8 cellular contexts compared by ENCODE assay signal in genomic region chr2:59182249-59182648, GRCh38.
A peak's percentile ranks its signal among the peaks of the same experiment; 100 is the strongest.
DNase-seq lines count a peak whose midpoint lies in the region; ATAC-seq, FAIRE-seq and TF ChIP-seq lines count a peak whose summit lies in the region.

No MANE protein-coding gene starts in this region.

- H4K5ac ChIP-seq in H1 (ENCODE audit: insufficient read length, low read depth, low read length): no peak overlapping the region

- H4K20me1 ChIP-seq in H1 (replicated peaks in 1 of 2; ENCODE audit: control insufficient read depth in 1 of 2, insufficient read depth in 2 of 2, low read length in 2 of 2): no peaks in the 10 kb centered on the region

- FAIRE-seq in H1 (lab: Jason Lieb, UNC) (peak; percentile 93), kidney (lab: Jason Lieb, UNC) (no peak)

- H2BK120ac ChIP-seq in H1 (replicated peaks; ENCODE audit: low read depth, low read length): no peak overlapping the region

- no peaks in the 10 kb centered on the region; the same call in 1 of the 2 replicates for H3K23me2 ChIP-seq in H1 (ENCODE audit: low read depth, low read length)

- H2BK5ac ChIP-seq in H1 (ENCODE audit: low read depth, low read length): no peak overlapping the region

- no peak overlapping the region for H3K9ac ChIP-seq in H1 (replicated peaks in 1 of 4; ENCODE audit: extremely low read depth in 1 of 4, low read depth in 3 of 4, low read length in 3 of 4)
- no peak overlapping the region for H3K9ac ChIP-seq in kidney (ENCODE audit: low read length in 2 of 2)

- no peaks in the 10 kb centered on the region for H3K79me2 ChIP-seq in H1 (ENCODE audit: control insufficient read depth in 1 of 2, insufficient read depth in 2 of 2, low read length in 2 of 2)

- CTCF ChIA-PET in H1 (lab: Charles Lee; ENCODE audit: partially characterized antibody): interaction anchor here (0.8 to 2.1 kb wide), 9 partner anchors 9 to 159 kb away, joined by 3 to 19 read pairs (median 4); no protein-coding TSS in a partner anchor

- H3K27me3 ChIP-seq in H1 (replicated peaks in 1 of 4; ENCODE audit: control insufficient read depth in 3 of 4, extremely low read depth in 1 of 4, insufficient read depth in 3 of 4, low read length in 3 of 4): peaks cover 0 to 9% (median 3%) of the 10 kb centered on the region in 4 experiments; a peak in 4 of 7 replicates

- TF ChIP-seq CTCF in 22Rv1 (IDR thresholded peaks at IDR 0.05): peak; percentile 42
- peak; percentile 58 for TF ChIP-seq CTCF in GM12875 (IDR thresholded peaks at IDR 0.05; ENCODE audit: borderline replicate concordance, insufficient read depth, low read depth, low read length)
- peak; percentile 62 to 77 (median 72) for TF ChIP-seq CTCF in H1 (IDR thresholded peaks at IDR 0.05; ENCODE audit: control extremely low read depth in 1 of 3, insufficient read depth in 1 of 3, low read depth in 1 of 3, low read length in 3 of 3)
- TF ChIP-seq CTCF in kidney (IDR thresholded peaks at IDR 0.05; ENCODE audit: borderline replicate concordance, extremely low read depth, insufficient read depth): no peak

- H3K4me1 ChIP-seq in H1 (replicated peaks in 1 of 4; ENCODE audit: control insufficient read depth in 3 of 4, insufficient read depth in 4 of 4, low read length in 3 of 4): peaks cover 0 to 3% (median 2%) of the 10 kb centered on the region in 4 experiments; a peak in 4 of 7 replicates
- H3K4me1 ChIP-seq in kidney (ENCODE audit: control insufficient read depth in 1 of 2, insufficient read depth in 1 of 2, low read depth in 1 of 2, low read length in 2 of 2): no peaks in the 10 kb centered on the region

- H2AK5ac ChIP-seq in H1 (ENCODE audit: low read depth, low read length): no peak overlapping the region

- DNase-seq in NCI-H1092 treated with DMSO at 0.1 percent for 48 hours (lab: John Stamatoyannopoulos, UW) (peak; percentile 19), H1 (ENCODE audit: low read depth in 1 of 2, low spot score in 2 of 2) (peak; percentile 43 to 57), kidney (no peak), mesenteric fat pad (ENCODE audit: low spot score) (no peak)
- DNase-seq in stimulated activated CD8-positive, alpha-beta memory T cell treated with anti-CD3 and anti-CD28 coated beads, Interleukin-4, amount 100 ng/mL, for 48 hours: no peak

- H4K8ac ChIP-seq in H1 (ENCODE audit: extremely low read depth, insufficient read depth, low read length): no peak overlapping the region

- no peak overlapping the region for H3K18ac ChIP-seq in H1 (ENCODE audit: extremely low read depth, low read length)

- no peak overlapping the region for H2BK12ac ChIP-seq in H1 (ENCODE audit: low read depth, low read length)

- intact Hi-C loops in kidney (cut with DNase I): no loop called here

- H3K36me3 ChIP-seq in H1 (ENCODE audit: control insufficient read depth in 2 of 4, insufficient read depth in 4 of 4, low read length in 3 of 4) (no peaks in the 10 kb centered on the region), kidney (ENCODE audit: control insufficient read depth in 1 of 2, insufficient read depth in 2 of 2, low read length in 2 of 2) (no peaks in the 10 kb centered on the region)

- H3K4ac ChIP-seq in H1 (replicated peaks; ENCODE audit: insufficient read length, low read depth, low read length): no peak overlapping the region

- H3K9me3 ChIP-seq in H1 (ENCODE audit: insufficient read depth in 2 of 2, low read depth in 1 of 2, low read length in 1 of 2) (no peaks in the 10 kb centered on the region), kidney (ENCODE audit: control insufficient read depth in 1 of 2, low read length in 2 of 2) (no peaks in the 10 kb centered on the region)

- H3K4me3 ChIP-seq in GM12875 (ENCODE audit: low read depth, low read length) (no peak overlapping the region), H1 (ENCODE audit: extremely low read depth in 1 of 4, insufficient read depth in 2 of 4, low read depth in 3 of 4, low read length in 4 of 4) (no peak overlapping the region), kidney (ENCODE audit: low read length in 2 of 2) (no peak overlapping the region)

- no peak overlapping the region for H3K23ac ChIP-seq in H1 (ENCODE audit: insufficient read length)

- H2BK15ac ChIP-seq in H1 (ENCODE audit: low read length): no peak overlapping the region

- no peak overlapping the region for H4K91ac ChIP-seq in H1 (replicated peaks; ENCODE audit: insufficient read length, low read length)

- no peak overlapping the region for H2AFZ ChIP-seq in H1 (ENCODE audit: low read length)

- no peak overlapping the region for H3K56ac ChIP-seq in H1 (replicated peaks; ENCODE audit: insufficient read length, low read depth, low read length)

- TF ChIP-seq RAD21 in H1 (IDR thresholded peaks at IDR 0.05 in 1 of 2, conservative IDR thresholded peaks at IDR 0.05 in 1 of 2; ENCODE audit: low read depth in 2 of 2, low read length in 2 of 2): peak; percentile 78 to 82

- no peak overlapping the region for H3K4me2 ChIP-seq in H1 (ENCODE audit: insufficient read depth in 1 of 2, low read depth in 2 of 2, low read length in 2 of 2)

- H3K14ac ChIP-seq in H1 (ENCODE audit: insufficient read length): no peak overlapping the region

- no peak for ATAC-seq in HG02571 (IDR thresholded peaks at IDR 0.05; ENCODE audit: unreplicated experiment)

- 0% methylated on average over 3 of the region's 3 CpGs; no CpG with 5 or more reads in 1 of the 2 experiments for WGBS in H1 (ENCODE audit: extremely low coverage in 1 of 2, insufficient coverage in 1 of 2, insufficient read length in 1 of 2, insufficient replicate concordance in 2 of 2, low coverage in 1 of 2, low lambda C conversion rate in 2 of 2, missing lambda C conversion rate in 1 of 2), 2 experiments

- no peak for TF ChIP-seq POLR2A in H1 (IDR thresholded peaks at IDR 0.05; ENCODE audit: control extremely low read depth in 1 of 2, low read depth in 2 of 2, low read length in 2 of 2)

- POLR2A ChIA-PET in H1 (lab: Charles Lee; ENCODE audit: partially characterized antibody): no interaction called here

- H3K79me1 ChIP-seq in H1 (ENCODE audit: low read depth, low read length): no peaks in the 10 kb centered on the region

- H3K27ac ChIP-seq in 22Rv1 (no peak overlapping the region), H1 (ENCODE audit: low read depth, low read length) (no peak overlapping the region), kidney (ENCODE audit: low read depth in 2 of 2, low read length in 2 of 2) (no peak overlapping the region)

- no peak overlapping the region for H2BK20ac ChIP-seq in H1 (ENCODE audit: low read length)

- TF ChIP-seq EP300 in H1 (IDR thresholded peaks at IDR 0.05; ENCODE audit: borderline replicate concordance in 1 of 2, low read depth in 2 of 2, low read length in 2 of 2): no peak

TF ChIP-seq in H1, 55 proteins besides CTCF, POLR2A, EP300 and RAD21:
- TF ChIP-seq TCF12 (IDR thresholded peaks at IDR 0.05; ENCODE audit: low read depth, low read length) (peak; percentile 78; the same call in 1 of the 2 replicates), HDAC2 (IDR thresholded peaks at IDR 0.05; ENCODE audit: borderline replicate concordance in 1 of 2, low read depth in 2 of 2, low read length in 2 of 2) (no peak), YY1 (IDR thresholded peaks at IDR 0.05; ENCODE audit: low read depth, low read length) (peak; percentile 65; the same call in 1 of the 2 replicates)

Comparison
In these comparisons a context has a peak if more than half of its experiments do, and no peak if none do; other contexts are left out.
1. DNase-seq: peak in NCI-H1092 treated with DMSO at 0.1 percent for 48 hours (single experiment) and H1 (2 of 2); none in stimulated activated CD8-positive, alpha-beta memory T cell treated with anti-CD3 and anti-CD28 coated beads, Interleukin-4, amount 100 ng/mL, for 48 hours (single experiment), kidney (single experiment) and mesenteric fat pad (single experiment).